ENCODE assay signal across 22 cellular contexts in the genomic region with DNA sequence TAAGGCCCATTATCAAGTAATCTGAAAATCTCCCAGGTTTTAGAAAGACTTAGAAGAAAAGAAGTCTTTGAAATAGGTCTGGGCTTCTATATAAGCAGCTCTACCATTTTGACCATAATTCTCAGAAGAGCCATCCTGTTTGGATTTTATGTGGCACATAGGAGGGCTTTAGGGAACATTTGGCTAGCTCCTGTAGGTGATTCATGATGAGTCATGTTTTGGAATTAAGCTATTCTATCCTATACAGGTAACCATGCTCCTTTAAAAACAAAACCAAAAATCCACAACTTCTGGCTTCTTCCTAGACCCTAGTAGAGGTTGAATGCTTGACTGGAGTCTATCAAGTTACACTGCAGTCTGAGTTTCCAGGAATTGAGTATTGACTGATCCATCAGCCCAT. TPM values are rescaled to one million over a fixed set of nuclear protein-coding genes. Genes with fewer than 3 reads are reported as not detected.
DNase-seq lines count a peak whose midpoint lies in the region; FAIRE-seq and TF ChIP-seq lines count a peak whose summit lies in the region.
"Had no signal": no experiment of that assay in that cellular context is flagged by ENCODE, and none has a peak within 500 bp of the region (broad histone marks: within the 10 kb centered on the region; RNA-seq: fewer than 3 reads in every experiment).

No MANE protein-coding gene starts in this region.

- no peak for TF ChIP-seq CTCF in MCF 10A (IDR thresholded peaks at IDR 0.05; ENCODE audit: unreplicated experiment)
- no peak for TF ChIP-seq CTCF in breast epithelium (IDR thresholded peaks at IDR 0.05)
- no peak for TF ChIP-seq CTCF in RWPE1 (conservative IDR thresholded peaks at IDR 0.05; ENCODE audit: low read depth)
- no peak for TF ChIP-seq CTCF in bronchial epithelial cell (IDR thresholded peaks at IDR 0.05; ENCODE audit: insufficient read depth, low read length, severe bottlenecking)
- no peak for TF ChIP-seq CTCF in MM.1S (IDR thresholded peaks at IDR 0.05; ENCODE audit: low read length)

- H3K9ac ChIP-seq in MM.1S (ENCODE audit: low read length): no peak overlapping the region
- H3K9ac ChIP-seq: BLaER1 treated with 17β-estradiol and CSF1 and Interleukin-3, amounts not matched to agents 10 nM and 100 nM; GM23248 had no signal

- peak; percentile 52 for FAIRE-seq in bronchial epithelial cell (lab: Jason Lieb, UNC)
- FAIRE-seq: G401.6, GM12891, GM19239 had no signal

- H3K4me1 Mint-ChIP-seq in MCF 10A (ENCODE audit: insufficient read depth, unreplicated experiment): no peaks in the 10 kb centered on the region
- H3K4me1 Mint-ChIP-seq in activated naive CD4-positive, alpha-beta T cell treated with anti-CD3 and anti-CD28 coated beads for 36 hours (ENCODE audit: low read depth): peaks cover 9% of the 10 kb centered on the region

- H3K9me3 Mint-ChIP-seq in MCF 10A (ENCODE audit: unreplicated experiment): no peaks in the 10 kb centered on the region
- H3K9me3 Mint-ChIP-seq in activated naive CD4-positive, alpha-beta T cell treated with anti-CD3 and anti-CD28 coated beads for 36 hours: no peaks in the 10 kb centered on the region
- H3K9me3 Mint-ChIP-seq: CD8-positive, alpha-beta T cell; HFFc6 had no signal

- intact Hi-C loops in MCF 10A (cut with micrococcal nuclease): no loop called here
- intact Hi-C loops in breast epithelium (cut with DNase I; ENCODE audit: low total_unique reads): no loop called here
- intact Hi-C loops in activated naive CD4-positive, alpha-beta T cell treated with anti-CD3 and anti-CD28 coated beads for 36 hours (cut with micrococcal nuclease): no loop called here

- no peak overlapping the region for H2AFZ ChIP-seq in MM.1S (ENCODE audit: low read length)
- H2AFZ ChIP-seq: GM23248 had no signal

- H3F3A ChIP-seq in MM.1S (ENCODE audit: insufficient read depth, low read length): no peaks in the 10 kb centered on the region

- H3K9me2 ChIP-seq in MM.1S (replicated peaks; ENCODE audit: insufficient read depth, low read length): no peaks in the 10 kb centered on the region

- CTCF ChIA-PET in MCF 10A (lab: Yijun Ruan, JAX): interaction anchor here (1.1 to 4.8 kb wide), 4 partner anchors 10 to 441 kb away, joined by 4 to 32 read pairs (median 12); no protein-coding TSS in a partner anchor
- CTCF ChIA-PET in RWPE1 (lab: Yijun Ruan, JAX): interaction anchor here (2.5 kb wide), 1 partner anchor 18 kb away, joined by 9 read pairs; no protein-coding TSS in a partner anchor
- CTCF ChIA-PET in activated naive CD4-positive, alpha-beta T cell treated with anti-CD3 and anti-CD28 coated beads for 36 hours (lab: Charles Lee): no interaction called here

- no TSS peak for BruUV-seq in MCF 10A (replicated peaks; lab: Mats Ljungman, UMichigan)

- H3K27me3 ChIP-seq in breast epithelium (peaks cover 0 to 8% of the 10 kb centered on the region in 2 donors), bronchial epithelial cell (ENCODE audit: control insufficient read depth, insufficient read depth, low read length) (no peaks in the 10 kb centered on the region), MM.1S (replicated peaks; ENCODE audit: insufficient read depth, low read length) (no peaks in the 10 kb centered on the region)
- H3K27me3 ChIP-seq: BLaER1 treated with 17β-estradiol and CSF1 and Interleukin-3, amounts not matched to agents 10 nM and 100 nM had no signal

- no peaks in the 10 kb centered on the region for H4K20me1 ChIP-seq in MM.1S (ENCODE audit: insufficient read depth, low read length)
- H4K20me1 ChIP-seq: BLaER1 treated with 17β-estradiol and CSF1 and Interleukin-3, amounts not matched to agents 10 nM and 100 nM had no signal

- H3K27me3 Mint-ChIP-seq in MCF 10A (ENCODE audit: insufficient read depth, unreplicated experiment): peaks cover 36% of the 10 kb centered on the region
- H3K27me3 Mint-ChIP-seq in activated naive CD4-positive, alpha-beta T cell treated with anti-CD3 and anti-CD28 coated beads for 36 hours (ENCODE audit: low read depth): peaks cover 29% of the 10 kb centered on the region

- H3K36me3 ChIP-seq in breast epithelium (no peaks in the 10 kb centered on the region), bronchial epithelial cell (ENCODE audit: control insufficient read depth, insufficient read depth, low read length) (no peaks in the 10 kb centered on the region), MM.1S (replicated peaks; ENCODE audit: insufficient read depth, low read length) (no peaks in the 10 kb centered on the region)
- H3K36me3 ChIP-seq: BLaER1 treated with 17β-estradiol and CSF1 and Interleukin-3, amounts not matched to agents 10 nM and 100 nM had no signal

- no peak overlapping the region for H3K27ac ChIP-seq in breast epithelium
- H3K27ac ChIP-seq in RWPE1: no peak overlapping the region
- H3K27ac ChIP-seq in MM.1S (ENCODE audit: low read length): no peak overlapping the region
- H3K27ac ChIP-seq: BLaER1 treated with 17β-estradiol and CSF1 and Interleukin-3, amounts not matched to agents 10 nM and 100 nM; GM23248; HL-60 had no signal

- POLR2A ChIA-PET in MCF 10A (lab: Yijun Ruan, JAX): no interaction called here
- POLR2A ChIA-PET in RWPE1 (lab: Yijun Ruan, JAX; ENCODE audit: low non-redundant PET): no interaction called here

- no peak overlapping the region for H3K27ac Mint-ChIP-seq in MCF 10A (ENCODE audit: low read depth, unreplicated experiment)
- H3K27ac Mint-ChIP-seq in activated naive CD4-positive, alpha-beta T cell treated with anti-CD3 and anti-CD28 coated beads for 36 hours: no peak overlapping the region
- H3K27ac Mint-ChIP-seq: B cell; CD8-positive, alpha-beta T cell; HFFc6 had no signal

- H3K79me2 ChIP-seq in MM.1S (ENCODE audit: low read length): no peaks in the 10 kb centered on the region

- TF ChIP-seq POLR2A in breast epithelium (IDR thresholded peaks at IDR 0.05): no peak

- H3K9me3 ChIP-seq in breast epithelium (no peaks in the 10 kb centered on the region), MM.1S (replicated peaks; ENCODE audit: insufficient read depth, low read length) (no peaks in the 10 kb centered on the region)

- H3K4me3 Mint-ChIP-seq in MCF 10A (ENCODE audit: unreplicated experiment): no peak overlapping the region
- no peak overlapping the region for H3K4me3 Mint-ChIP-seq in activated naive CD4-positive, alpha-beta T cell treated with anti-CD3 and anti-CD28 coated beads for 36 hours
- H3K4me3 Mint-ChIP-seq: B cell; CD8-positive, alpha-beta T cell; HFFc6 had no signal

- no peaks in the 10 kb centered on the region for H3K36me3 Mint-ChIP-seq in MCF 10A (ENCODE audit: insufficient read depth, unreplicated experiment)
- no peaks in the 10 kb centered on the region for H3K36me3 Mint-ChIP-seq in activated naive CD4-positive, alpha-beta T cell treated with anti-CD3 and anti-CD28 coated beads for 36 hours (ENCODE audit: low read depth)
- H3K36me3 Mint-ChIP-seq: CD8-positive, alpha-beta T cell had no signal

- no peak overlapping the region for H3K4me3 ChIP-seq in breast epithelium
- no peak overlapping the region for H3K4me3 ChIP-seq in bronchial epithelial cell (ENCODE audit: low read depth, low read length)
- H3K4me3 ChIP-seq in MM.1S (ENCODE audit: low read length): no peak overlapping the region
- H3K4me3 ChIP-seq: BLaER1 treated with 17β-estradiol and CSF1 and Interleukin-3, amounts not matched to agents 10 nM and 100 nM; GM23248 had no signal

- H3K4me2 ChIP-seq in MM.1S (ENCODE audit: low read depth, low read length): no peak overlapping the region
- H3K4me2 ChIP-seq: BLaER1 treated with 17β-estradiol and CSF1 and Interleukin-3, amounts not matched to agents 10 nM and 100 nM had no signal

- DNase-seq in MCF 10A (ENCODE audit: unreplicated experiment) (peak; percentile 47), breast epithelium (ENCODE audit: low spot score in 2 of 2) (no peak), RWPE1 (ENCODE audit: low spot score) (peak; percentile 30), bronchial epithelial cell (ENCODE audit: low read depth) (peak; percentile 60), renal cortical epithelial cell (ENCODE audit: low read depth) (peak; percentile 44), mesenteric fat pad (ENCODE audit: low spot score) (no peak), MM.1S (no peak)
- DNase-seq in activated naive CD4-positive, alpha-beta T cell treated with anti-CD3 and anti-CD28 coated beads for 36 hours: no peak
- DNase-seq: 8988T; Calu3; CD8-positive, alpha-beta T cell; GM23248; HCEC 1CT; HFFc6 had no signal

- no peaks in the 10 kb centered on the region for H3K4me1 ChIP-seq in breast epithelium
- H3K4me1 ChIP-seq in MM.1S (ENCODE audit: low read length): peaks cover 7% of the 10 kb centered on the region

RNA-seq across cellular contexts. Expression of a gene that starts 8.9 kb away (rescaled TPM):
- total RNA-seq in MCF 10A (2022) (not detected in 2 replicates), breast epithelium (not detected), bronchial epithelial cell (not detected in 2 replicates), renal cortical epithelial cell (4.1 TPM in 1 of 2 replicates, not detected in the other), mesenteric fat pad (not detected)
- not detected for total RNA-seq in activated naive CD4-positive, alpha-beta T cell treated with anti-CD3 and anti-CD28 coated beads for 36 hours
- total RNA-seq: B cell; Calu3; CD8-positive, alpha-beta T cell; GM23248; H4; HFFc6; HT1080 had no signal

RNA-seq across cellular contexts. Expression of a gene that starts 41.1 kb away (rescaled TPM):
- total RNA-seq in MCF 10A (2022) (not detected in 2 replicates), breast epithelium (not detected), bronchial epithelial cell (not detected in 2 replicates), renal cortical epithelial cell (0.35 TPM in 1 of 2 replicates, not detected in the other), mesenteric fat pad (not detected)
- total RNA-seq in activated naive CD4-positive, alpha-beta T cell treated with anti-CD3 and anti-CD28 coated beads for 36 hours: not detected
- total RNA-seq: B cell; Calu3; CD8-positive, alpha-beta T cell; GM23248; H4; HFFc6; HT1080 had no signal

Comparison
In these comparisons a context has a peak if more than half of its experiments do, and no peak if none do; other contexts are left out.
1. DNase-seq: peak in MCF 10A (single experiment), RWPE1 (single experiment), bronchial epithelial cell (single experiment) and renal cortical epithelial cell (single experiment); none in breast epithelium (0 of 2), activated naive CD4-positive, alpha-beta T cell treated with anti-CD3 and anti-CD28 coated beads for 36 hours (single experiment), mesenteric fat pad (single experiment) and MM.1S (single experiment).